Comparison of ENCODE assay signal across 10 cellular contexts in the genomic region with DNA sequence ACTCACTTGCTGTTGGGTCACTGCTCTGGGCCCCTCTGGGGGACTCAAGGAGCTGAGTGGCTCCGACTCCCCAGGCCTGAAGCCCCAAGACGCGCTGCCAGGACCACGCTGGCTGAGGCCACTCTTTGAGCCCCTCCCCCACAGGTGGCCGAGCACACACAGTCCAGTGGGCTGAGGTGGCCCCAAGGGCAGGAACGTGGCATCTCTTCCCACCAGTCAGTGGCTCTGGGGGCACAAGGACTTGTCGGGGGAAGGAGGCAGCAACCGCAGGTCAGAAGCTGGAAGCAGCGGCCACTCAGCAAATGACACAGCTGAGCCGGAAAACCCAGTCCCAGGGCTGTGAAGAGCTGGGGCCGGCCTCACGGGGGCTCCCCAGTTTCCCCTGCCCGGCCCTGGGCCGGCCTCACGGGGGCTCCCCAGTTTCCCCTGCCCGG. TPM values are rescaled to one million over a fixed set of nuclear protein-coding genes. Genes with fewer than 3 reads are reported as not detected.
DNase-seq lines count a peak whose midpoint lies in the region; ATAC-seq and TF ChIP-seq lines count a peak whose summit lies in the region.
"Had no signal": no experiment of that assay in that cellular context is flagged by ENCODE, and none has a peak within 500 bp of the region (broad histone marks: within the 10 kb centered on the region; RNA-seq: fewer than 3 reads in every experiment).

No MANE protein-coding gene starts in this region.

- H3K9me3 Mint-ChIP-seq in nephron progenitor cell = peaks cover 17% of the 10 kb centered on the region
- H3K9me3 Mint-ChIP-seq: CD4-positive, CD25-positive, alpha-beta regulatory T cell had no signal

- DNase-seq in SKM-1 (lab: John Stamatoyannopoulos, UW; ENCODE audit: unreplicated experiment) = peak; percentile 12
- no peak for DNase-seq in SKM-1 treated with dmso at 0.1 percent for 144 hours (lab: John Stamatoyannopoulos, UW; ENCODE audit: unreplicated experiment)
- DNase-seq in ascending aorta (ENCODE audit: low spot score in 2 of 2) = no peak
- DNase-seq in amniotic stem cell (lab: John Stamatoyannopoulos, UW) = no peak
- DNase-seq in nephron progenitor cell = no peak

- H3K4me3 Mint-ChIP-seq in nephron progenitor cell = no peak overlapping the region

- H3K27me3 ChIP-seq in ascending aorta (no peaks in the 10 kb centered on the region), mononuclear cell (ENCODE audit: insufficient read depth, low read length) (no peaks in the 10 kb centered on the region)

- H3K27me3 Mint-ChIP-seq in nephron progenitor cell (ENCODE audit: low read depth, poor library complexity) = peaks cover 7% of the 10 kb centered on the region

- TF ChIP-seq CTCF in ascending aorta (IDR thresholded peaks at IDR 0.05) (no peak), nephron progenitor cell (IDR thresholded peaks at IDR 0.05) (no peak)

- H3K36me3 Mint-ChIP-seq in nephron progenitor cell (ENCODE audit: low read depth) = peaks cover 4% of the 10 kb centered on the region

- H3K36me3 ChIP-seq in ascending aorta = no peaks in the 10 kb centered on the region

- ATAC-seq in HG03045 (IDR thresholded peaks at IDR 0.05; ENCODE audit: unreplicated experiment) = peak; percentile 34
- ATAC-seq in HG03520 (IDR thresholded peaks at IDR 0.05; ENCODE audit: unreplicated experiment) = no peak

- H3K9me3 ChIP-seq in ascending aorta = no peaks in the 10 kb centered on the region
- no peaks in the 10 kb centered on the region for H3K9me3 ChIP-seq in mononuclear cell (ENCODE audit: low read depth, low read length)

- intact Hi-C loops in ascending aorta (cut with DNase I) = loop anchor here (5.0 kb wide), 1 partner anchor 105 kb away; a partner anchor contains a TSS

- peaks cover 20% of the 10 kb centered on the region for H3K4me1 Mint-ChIP-seq in nephron progenitor cell

- peak overlapping the region; percentile 37 to 66 for H3K4me3 ChIP-seq in ascending aorta
- H3K4me3 ChIP-seq in mononuclear cell (ENCODE audit: low read length) = peak overlapping the region; percentile 15

- H3K4me1 ChIP-seq in ascending aorta (peaks cover 4 to 6% of the 10 kb centered on the region in 2 donors), mononuclear cell (ENCODE audit: insufficient read depth, low read length) (peaks cover 11% of the 10 kb centered on the region)

- no peak overlapping the region for H3K27ac ChIP-seq in ascending aorta

- H3K27ac Mint-ChIP-seq in nephron progenitor cell = no peak overlapping the region

RNA-seq across cellular contexts. Expression of a gene that starts 24.1 kb away (rescaled TPM):
- total RNA-seq in ascending aorta (not detected), mononuclear cell (not detected)
- total RNA-seq: CD4-positive, CD25-positive, alpha-beta regulatory T cell; glomerular endothelial cell had no signal

RNA-seq across cellular contexts. Expression of a gene that starts 48.7 kb away (rescaled TPM):
- 79.4 TPM for total RNA-seq in ascending aorta
- total RNA-seq in mononuclear cell = 3.0 TPM

Comparison
In these comparisons a context has a peak if more than half of its experiments do, and no peak if none do; other contexts are left out.
1. RNA of a gene that starts 48.7 kb away (total RNA-seq): 79.4 TPM in ascending aorta (single experiment); 3.0 TPM in mononuclear cell (single experiment); every median in the first group is over 10 times any median in the second.